Comparison of ENCODE assay signal across 7 cellular contexts in the genomic region with DNA sequence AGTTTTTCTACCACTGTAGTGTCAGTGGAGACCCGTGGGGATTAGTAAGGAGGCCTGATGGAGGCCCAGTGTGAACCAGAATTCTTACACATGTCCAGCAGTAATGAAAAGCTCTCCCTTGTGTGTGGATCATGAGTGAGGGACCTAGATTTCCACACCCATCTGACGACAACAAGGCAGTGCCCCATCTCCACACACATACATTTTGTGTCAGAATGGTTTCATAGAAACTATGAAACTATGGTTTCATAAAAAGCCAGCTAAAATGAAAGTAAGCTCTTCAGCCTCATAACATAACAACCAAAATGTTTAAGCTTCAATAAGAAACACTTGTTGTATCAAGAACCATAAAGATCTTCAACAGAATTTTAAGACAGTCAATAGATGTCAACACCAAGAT.
"Had no signal": no experiment of that assay in that cellular context is flagged by ENCODE, and none has a peak within 500 bp of the region (broad histone marks: within the 10 kb centered on the region; RNA-seq: fewer than 3 reads in every experiment).

No MANE protein-coding gene starts in this region.

- H2AFZ ChIP-seq: GM23338 had no signal

- H3K4me3 ChIP-seq: GM23338 had no signal

- DNase-seq: H9, HCEC 1CT had no signal

- H3K4me2 ChIP-seq: GM23338 had no signal

- ATAC-seq: GM23338, HepG2 had no signal

- FAIRE-seq: H1, H54, HepG2 had no signal

- H3K27ac ChIP-seq: HL-60 had no signal
